In genomic region chr17:68513932-68514331, GRCh38 we compare ENCODE assay signal across 8 cellular contexts. TPM values are rescaled to one million over a fixed set of nuclear protein-coding genes. Genes with fewer than 3 reads are reported as not detected.
DNase-seq lines count a peak whose midpoint lies in the region; ATAC-seq and TF ChIP-seq lines count a peak whose summit lies in the region.

No MANE protein-coding gene starts in this region.

- intact Hi-C loops in sigmoid colon (cut with DNase I), result loop anchor here (5.0 kb wide), 3 partner anchors 57 to 477 kb away; partner anchors contain the start of genes AMZ2, KPNA2 and WIPI1

- peaks cover 30% of the 10 kb centered on the region; the same call in 1 of the 2 replicates for H4K20me1 ChIP-seq in GM23248 (ENCODE audit: insufficient read depth)

- H3K27me3 ChIP-seq in GM23248 (replicated peaks; ENCODE audit: insufficient read depth) (no peaks in the 10 kb centered on the region), sigmoid colon (no peaks in the 10 kb centered on the region)

- no peaks in the 10 kb centered on the region for H3K9me2 ChIP-seq in GM23248 (ENCODE audit: insufficient read depth)

- no peak for ATAC-seq in omental fat pad (ENCODE audit: low FRiP score)

- peak overlapping the region; percentile 95 for H3K27ac ChIP-seq in GM23248
- no peak overlapping the region for H3K27ac ChIP-seq in SK-N-MC
- H3K27ac ChIP-seq in sigmoid colon, result peak overlapping the region; percentile 97 to 99 (median 98)

- H3K36me3 ChIP-seq in GM23248 (ENCODE audit: low read depth) (peaks cover 33% of the 10 kb centered on the region), SK-N-MC (ENCODE audit: insufficient read depth, low read length) (peaks cover 34% of the 10 kb centered on the region), sigmoid colon (peaks cover 0 to 31% (median 8%) of the 10 kb centered on the region in 4 donors)

- H3K4me2 ChIP-seq in GM23248 (ENCODE audit: unreplicated experiment), result peak overlapping the region; percentile 95

- H3K4me3 ChIP-seq in GM23248 (peak overlapping the region; percentile 99), SK-N-MC (peak overlapping the region; percentile 92), fibroblast of pulmonary artery (replicated peaks; ENCODE audit: low read depth, low read length) (peak overlapping the region; percentile 72), sigmoid colon (peak overlapping the region in 3 of 4 donors; percentile 72 to 88 (median 88))

- TF ChIP-seq EP300 in sigmoid colon (IDR thresholded peaks at IDR 0.05), result no peak

- H3K9me3 ChIP-seq in GM23248 (ENCODE audit: low read depth) (no peaks in the 10 kb centered on the region), SK-N-MC (ENCODE audit: low read depth, low read length) (no peaks in the 10 kb centered on the region), sigmoid colon (no peaks in the 10 kb centered on the region)

- in situ Hi-C loops in GM23248 (cut with MboI), result no loop called here

- peaks cover 28% of the 10 kb centered on the region for H3F3A ChIP-seq in GM23248 (ENCODE audit: insufficient read depth)

- TF ChIP-seq POLR2A in sigmoid colon (IDR thresholded peaks at IDR 0.05), result no peak

- TF ChIP-seq CTCF in fibroblast of pulmonary artery (IDR thresholded peaks at IDR 0.05; ENCODE audit: low read length, missing control alignments), result no peak
- TF ChIP-seq CTCF in sigmoid colon (IDR thresholded peaks at IDR 0.05), result no peak
- no peak for TF ChIP-seq CTCF in omental fat pad (IDR thresholded peaks at IDR 0.05)

- peaks cover 30% of the 10 kb centered on the region for H3K4me1 ChIP-seq in GM23248 (ENCODE audit: insufficient read depth)
- H3K4me1 ChIP-seq in sigmoid colon, result peaks cover 0 to 40% (median 27%) of the 10 kb centered on the region in 4 donors

- H2AFZ ChIP-seq in GM23248, result no peak overlapping the region

- H3K9ac ChIP-seq in GM23248 (peak overlapping the region; percentile 97), SK-N-MC (ENCODE audit: insufficient read length) (peak overlapping the region; percentile 87)

- H3K79me2 ChIP-seq in GM23248 (ENCODE audit: insufficient read depth), result peaks cover 67% of the 10 kb centered on the region

- no peak for DNase-seq in GM23248
- no peak for DNase-seq in SK-N-MC (ENCODE audit: low read depth, low spot score)
- no peak for DNase-seq in fibroblast of pulmonary artery (ENCODE audit: low read depth)
- no peak for DNase-seq in sigmoid colon
- no peak for DNase-seq in NCI-H1436 (lab: John Stamatoyannopoulos, UW)
- DNase-seq in amygdala (lab: John Stamatoyannopoulos, UW), result no peak
- no peak for DNase-seq in cerebellar cortex (ENCODE audit: low spot score)
- DNase-seq in omental fat pad (ENCODE audit: low spot score), result no peak

- WGBS in GM23248 (ENCODE audit: low coverage in 1 of 2, low lambda C conversion rate in 2 of 2, missing lambda C conversion rate in 2 of 2), 2 experiments, result 2 to 3% methylated on average over 3 of the region's 3 CpGs
- 12 to 32% methylated on average over 3 of the region's 3 CpGs for WGBS in sigmoid colon, 2 donors

RNA-seq across cellular contexts. Expression of gene PRKAR1A, which starts 1.7 kb away (rescaled TPM):
- total RNA-seq in GM23248 (2014; rRNA removed; shearing (Covaris generic)), result 281 and 287 TPM in 2 replicates
- polyA plus RNA-seq in GM23248 (2016; fragmentation: Nextera tagmentation; extraction: Ambion mirVana) (331 and 332 TPM in 2 replicates), sigmoid colon (10 to 100 TPM; 53.6 to 68.3 (median 57.1) TPM)
- total RNA-seq in sigmoid colon (100 to 1,000 TPM; 206 to 268 (median 230) TPM), omental fat pad (100 to 1,000 TPM; 352 to 561 (median 476) TPM)

RNA-seq across cellular contexts. Expression of gene WIPI1, which starts 56.6 kb away (rescaled TPM):
- total RNA-seq in GM23248 (2014; rRNA removed; shearing (Covaris generic)), result 82.0 and 91.4 TPM in 2 replicates
- 99.1 and 100 TPM in 2 replicates for polyA plus RNA-seq in GM23248 (2016; fragmentation: Nextera tagmentation; extraction: Ambion mirVana)
- 10 to 100 TPM; 18.9 to 28.5 (median 22.3) TPM for total RNA-seq in sigmoid colon
- polyA plus RNA-seq in sigmoid colon, result 10 to 100 TPM; 63.2 to 78.8 (median 78.1) TPM
- 100 to 1,000 TPM in 1 of 4 donors, 10 to 100 TPM in 3; 50.1 to 101 (median 60.2) TPM for total RNA-seq in omental fat pad
